In genomic region chr2:177740718-177741117, GRCh38 we compare ENCODE assay signal across 20 cellular contexts.
DNase-seq lines count a peak whose midpoint lies in the region; ATAC-seq, FAIRE-seq and TF ChIP-seq lines count a peak whose summit lies in the region.
"Had no signal": no experiment of that assay in that cellular context is flagged by ENCODE, and none has a peak within 500 bp of the region (broad histone marks: within the 10 kb centered on the region; RNA-seq: fewer than 3 reads in every experiment).

No MANE protein-coding gene starts in this region.

- no peaks in the 10 kb centered on the region for H3K9me3 ChIP-seq in A549
- no peaks in the 10 kb centered on the region for H3K9me3 ChIP-seq in SK-N-SH
- no peaks in the 10 kb centered on the region for H3K9me3 ChIP-seq in Peyer's patch

- no peak for FAIRE-seq in A549 (lab: Jason Lieb, UNC)
- FAIRE-seq: A204.1, H54, RCC 7860 had no signal

- H4K20me1 ChIP-seq in SK-N-SH (ENCODE audit: insufficient read depth): no peaks in the 10 kb centered on the region

- no peaks in the 10 kb centered on the region for H3K79me2 ChIP-seq in SK-N-SH (ENCODE audit: insufficient read depth)

- TF ChIP-seq RAD21 in A549 (conservative IDR thresholded peaks at IDR 0.05 in 1 of 2, IDR thresholded peaks at IDR 0.05 in 1 of 2): no peak
- TF ChIP-seq RAD21 in SK-N-SH (IDR thresholded peaks at IDR 0.05; ENCODE audit: low read length): no peak

- H3K4me1 ChIP-seq in A549: no peaks in the 10 kb centered on the region
- H3K4me1 ChIP-seq in SK-N-SH (ENCODE audit: control insufficient read depth in 1 of 2, insufficient read depth in 2 of 2, low read depth in 1 of 2, low read length in 1 of 2): peaks cover 0 to 10% of the 10 kb centered on the region in 2 experiments; a peak in 1 of 4 replicates
- no peaks in the 10 kb centered on the region for H3K4me1 ChIP-seq in Peyer's patch

- CTCF ChIA-PET in A549 (lab: Yijun Ruan, JAX) (interaction anchor here (1.1 to 1.4 kb wide), 2 partner anchors 18 to 576 kb away, joined by 4 read pairs; no protein-coding TSS in a partner anchor), SK-N-SH (lab: Yijun Ruan, JAX) (interaction anchor here (0.7 to 3.3 kb wide), 7 partner anchors 9 to 408 kb away, joined by 3 to 11 read pairs (median 5); no protein-coding TSS in a partner anchor)

- H3K27ac ChIP-seq in A549 (no peak overlapping the region), SK-N-SH (ENCODE audit: low read depth in 2 of 2, low read length in 1 of 2) (no peak overlapping the region; a peak in 2 of 4 replicates), Peyer's patch (no peak overlapping the region)

- H3K36me3 ChIP-seq in SK-N-SH (replicated peaks in 1 of 2; ENCODE audit: control insufficient read depth in 1 of 2, insufficient read depth in 2 of 2, low read length in 1 of 2) (no peaks in the 10 kb centered on the region), Peyer's patch (no peaks in the 10 kb centered on the region)

- TF ChIP-seq CTCF in A549 (IDR thresholded peaks at IDR 0.05) (no peak), SK-N-SH (IDR thresholded peaks at IDR 0.05) (no peak), Peyer's patch (IDR thresholded peaks at IDR 0.05) (no peak)

- POLR2A ChIA-PET in A549 (lab: Yijun Ruan, JAX): no interaction called here
- POLR2A ChIA-PET in SK-N-SH (lab: Yijun Ruan, JAX): no interaction called here

- H2AFZ ChIP-seq in SK-N-SH (ENCODE audit: low read depth): no peak overlapping the region

- no peaks in the 10 kb centered on the region for H3F3A ChIP-seq in SK-N-SH (replicated peaks; ENCODE audit: insufficient read depth)

- TF ChIP-seq EP300 in A549 (IDR thresholded peaks at IDR 0.05): no peak
- TF ChIP-seq EP300 in SK-N-SH (IDR thresholded peaks at IDR 0.05; ENCODE audit: borderline replicate concordance in 1 of 2, low read depth in 1 of 2, low read length in 1 of 2): peak in 1 of 2 experiments; percentile 58; a peak in 1 of 4 replicates

- no peak for TF ChIP-seq POLR2A in A549 (IDR thresholded peaks at IDR 0.05; ENCODE audit: low read length)
- no peak for TF ChIP-seq POLR2A in Peyer's patch (IDR thresholded peaks at IDR 0.05)

- ATAC-seq in A549: no peak
- ATAC-seq in HG03139 (IDR thresholded peaks at IDR 0.05; ENCODE audit: unreplicated experiment): no peak
- no peak for ATAC-seq in HG02571 (IDR thresholded peaks at IDR 0.05; ENCODE audit: unreplicated experiment)

- DNase-seq in A549 (ENCODE audit: low read depth in 1 of 2, low spot score in 1 of 2) (no peak), EH (ENCODE audit: low read depth) (peak; percentile 9), SK-N-SH (peak; percentile 23), fibroblast of peridontal ligament (ENCODE audit: extremely low read depth) (peak; percentile 3), Peyer's patch (no peak)
- DNase-seq in stimulated activated naive CD4-positive, alpha-beta T cell treated with Interleukin-2 at 50 U/mL for 16 hours (lab: John Stamatoyannopoulos, UW): no peak
- DNase-seq: AML-193; Calu3; CD4-positive, alpha-beta T cell; MV-4-11; NCI-H187; NCI-H446 treated with DMSO at 0.1 percent for 48 hours; NCI-H82; SIG-M5; SW 1271 had no signal

- H3K4me2 ChIP-seq in A549 (no peak overlapping the region), SK-N-SH (no peak overlapping the region)

- H3K4me3 ChIP-seq in A549 (no peak overlapping the region), SK-N-SH (ENCODE audit: low read depth in 2 of 2, low read length in 1 of 2) (no peak overlapping the region), Peyer's patch (no peak overlapping the region)

- H3K9ac ChIP-seq in SK-N-SH: no peak overlapping the region

- H3K27me3 ChIP-seq in SK-N-SH (ENCODE audit: insufficient read depth): no peaks in the 10 kb centered on the region
- no peaks in the 10 kb centered on the region for H3K27me3 ChIP-seq in Peyer's patch

- WGBS in A549 (ENCODE audit: missing lambda C conversion rate): 50% methylated on average over 1 of the region's 1 CpG
- WGBS in SK-N-SH (ENCODE audit: low lambda C conversion rate): 11% methylated on average over 1 of the region's 1 CpG

- H3K9me2 ChIP-seq in SK-N-SH: no peaks in the 10 kb centered on the region

TF ChIP-seq in A549, 52 proteins besides CTCF, POLR2A, EP300 and RAD21:
- TF ChIP-seq MAFK (IDR thresholded peaks at IDR 0.05; ENCODE audit: partially characterized antibody) (peak; percentile 74), MAX (IDR thresholded peaks at IDR 0.05) (no peak), JUNB (IDR thresholded peaks at IDR 0.05) (no peak)
TF ChIP-seq in A549: peak in this region for 1.

TF ChIP-seq in SK-N-SH, 30 proteins besides CTCF, POLR2A, EP300 and RAD21:
- peak; percentile 46 for TF ChIP-seq RCOR1 (IDR thresholded peaks at IDR 0.05; ENCODE audit: low read length)
- no peak for TF ChIP-seq MEF2A (IDR thresholded peaks at IDR 0.05; ENCODE audit: borderline replicate concordance, low read depth)

Comparison
In these comparisons a context has a peak if more than half of its experiments do, and no peak if none do; other contexts are left out.
1. DNase-seq: peak in EH (single experiment), SK-N-SH (single experiment) and fibroblast of peridontal ligament (single experiment); none in A549 (0 of 2), Peyer's patch (0 of 3) and stimulated activated naive CD4-positive, alpha-beta T cell treated with Interleukin-2 at 50 U/mL for 16 hours (single experiment).
2. Of the 12 proteins assayed by ChIP-seq in both A549 and SK-N-SH: peak only in A549: none; only in SK-N-SH: RCOR1; in both: none; in neither: 10; mixed calls (peak in some experiments, not most) for 1.